In the genomic region with DNA sequence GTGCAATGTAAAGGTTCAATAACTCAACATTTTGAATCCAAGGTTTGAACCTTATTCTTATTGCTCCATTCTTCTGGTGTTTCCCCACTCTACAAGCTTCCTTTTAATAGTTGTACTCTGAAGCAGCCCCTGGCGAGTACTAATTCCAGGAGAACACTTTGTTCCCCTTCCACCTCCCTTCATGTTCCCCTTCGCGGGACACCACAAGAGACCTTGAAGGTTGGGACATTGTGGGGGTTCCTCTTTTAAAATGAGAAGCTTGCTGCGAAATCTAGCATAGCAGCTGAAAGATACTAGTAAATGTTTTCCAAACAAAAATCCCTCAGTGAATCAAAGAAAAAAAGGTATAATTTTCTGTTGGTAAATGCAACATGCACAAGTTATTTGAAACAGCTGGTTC, we compare ENCODE assay signal across 1 cellular context.
TF ChIP-seq lines count a peak whose summit lies in the region.

No MANE protein-coding gene starts in this region.

TF ChIP-seq in HepG2, 621 proteins besides CTCF, POLR2A, EP300 and RAD21 (continued from another document):
- TF ChIP-seq, protein P1, sequence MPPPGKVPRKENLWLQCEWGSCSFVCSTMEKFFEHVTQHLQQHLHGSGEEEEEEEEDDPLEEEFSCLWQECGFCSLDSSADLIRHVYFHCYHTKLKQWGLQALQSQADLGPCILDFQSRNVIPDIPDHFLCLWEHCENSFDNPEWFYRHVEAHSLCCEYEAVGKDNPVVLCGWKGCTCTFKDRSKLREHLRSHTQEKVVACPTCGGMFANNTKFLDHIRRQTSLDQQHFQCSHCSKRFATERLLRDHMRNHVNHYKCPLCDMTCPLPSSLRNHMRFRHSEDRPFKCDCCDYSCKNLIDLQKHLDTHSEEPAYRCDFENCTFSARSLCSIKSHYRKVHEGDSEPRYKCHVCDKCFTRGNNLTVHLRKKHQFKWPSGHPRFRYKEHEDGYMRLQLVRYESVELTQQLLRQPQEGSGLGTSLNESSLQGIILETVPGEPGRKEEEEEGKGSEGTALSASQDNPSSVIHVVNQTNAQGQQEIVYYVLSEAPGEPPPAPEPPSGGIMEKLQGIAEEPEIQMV (CRISPR knock-in tag; IDR thresholded peaks at IDR 0.05; ENCODE audit: low read depth), result no peak
- TF ChIP-seq ZNF24 (IDR thresholded peaks at IDR 0.05) (no peak), SMARCC2 (IDR thresholded peaks at IDR 0.05) (no peak), ZBTB42 (CRISPR knock-in tag; IDR thresholded peaks at IDR 0.05) (no peak)
- TF ChIP-seq, protein P2, sequence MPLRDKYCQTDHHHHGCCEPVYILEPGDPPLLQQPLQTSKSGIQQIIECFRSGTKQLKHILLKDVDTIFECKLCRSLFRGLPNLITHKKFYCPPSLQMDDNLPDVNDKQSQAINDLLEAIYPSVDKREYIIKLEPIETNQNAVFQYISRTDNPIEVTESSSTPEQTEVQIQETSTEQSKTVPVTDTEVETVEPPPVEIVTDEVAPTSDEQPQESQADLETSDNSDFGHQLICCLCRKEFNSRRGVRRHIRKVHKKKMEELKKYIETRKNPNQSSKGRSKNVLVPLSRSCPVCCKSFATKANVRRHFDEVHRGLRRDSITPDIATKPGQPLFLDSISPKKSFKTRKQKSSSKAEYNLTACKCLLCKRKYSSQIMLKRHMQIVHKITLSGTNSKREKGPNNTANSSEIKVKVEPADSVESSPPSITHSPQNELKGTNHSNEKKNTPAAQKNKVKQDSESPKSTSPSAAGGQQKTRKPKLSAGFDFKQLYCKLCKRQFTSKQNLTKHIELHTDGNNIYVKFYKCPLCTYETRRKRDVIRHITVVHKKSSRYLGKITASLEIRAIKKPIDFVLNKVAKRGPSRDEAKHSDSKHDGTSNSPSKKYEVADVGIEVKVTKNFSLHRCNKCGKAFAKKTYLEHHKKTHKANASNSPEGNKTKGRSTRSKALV (CRISPR knock-in tag; IDR thresholded peaks at IDR 0.05), result no peak
